In genomic region chr2:64359176-64359891, GRCh38 we compare ENCODE assay signal across 9 cellular contexts.
DNase-seq lines count a peak whose midpoint lies in the region; ATAC-seq, FAIRE-seq and TF ChIP-seq lines count a peak whose summit lies in the region.
"Had no signal": no experiment of that assay in that cellular context is flagged by ENCODE, and none has a peak within 500 bp of the region (broad histone marks: within the 10 kb centered on the region; RNA-seq: fewer than 3 reads in every experiment).

No MANE protein-coding gene starts in this region.

- H3K36me3 ChIP-seq in HEK293 (ENCODE audit: control insufficient read depth in 2 of 2, insufficient read depth in 1 of 2, low read length in 2 of 2) (no peaks in the 10 kb centered on the region), mucosa of rectum (ENCODE audit: control insufficient read depth in 2 of 2, insufficient read depth in 2 of 2, low read length in 2 of 2) (no peaks in the 10 kb centered on the region)

- H3K27me3 ChIP-seq in mucosa of rectum (ENCODE audit: control insufficient read depth in 2 of 2, insufficient read depth in 2 of 2, low read length in 2 of 2): no peaks in the 10 kb centered on the region

- CTCF ChIA-PET in HEK293 (lab: Yijun Ruan, JAX): interaction anchor here (0.6 to 1.4 kb wide), 5 partner anchors 13 to 292 kb away, joined by 3 to 7 read pairs (median 3); no protein-coding TSS in a partner anchor

- FAIRE-seq in GM19239 (lab: Jason Lieb, UNC): no peak

- peak; percentile 51 for ATAC-seq in GM18502 (IDR thresholded peaks at IDR 0.05; ENCODE audit: poor library complexity, unreplicated experiment)
- no peak for ATAC-seq in GM18907 (IDR thresholded peaks at IDR 0.05; ENCODE audit: unreplicated experiment)

- no peaks in the 10 kb centered on the region for H3K9me3 ChIP-seq in HEK293 (ENCODE audit: control insufficient read depth, insufficient read depth, low read depth, low read length)
- no peaks in the 10 kb centered on the region for H3K9me3 ChIP-seq in mucosa of rectum (ENCODE audit: control insufficient read depth in 2 of 2, low read length in 2 of 2)

- H3K4me3 ChIP-seq in HEK293 (ENCODE audit: low read depth, low read length) (no peak overlapping the region), mucosa of rectum (ENCODE audit: low read length in 2 of 2) (peak overlapping the region; percentile 32 to 34)

- peak overlapping the region in 1 of 2 donors; percentile 65 for H3K9ac ChIP-seq in mucosa of rectum (ENCODE audit: low read depth in 1 of 2, low read length in 2 of 2)

- POLR2A ChIA-PET in HEK293 (lab: Yijun Ruan, JAX): no interaction called here

- DNase-seq in RPMI7951 (ENCODE audit: low read depth) (peak; percentile 18), NCI-H510A treated with DMSO at 0.1 percent for 48 hours (lab: John Stamatoyannopoulos, UW) (no peak), DMS153 (lab: John Stamatoyannopoulos, UW) (no peak), GM19239 (ENCODE audit: insufficient read length, low spot score) (no peak)
- DNase-seq: DMS79 treated with DMSO at 0.1 percent for 48 hours had no signal

- H3K27ac ChIP-seq in HEK293 (ENCODE audit: extremely low read depth, low read depth, low read length): no peak overlapping the region
- peak overlapping the region; percentile 52 to 80 for H3K27ac ChIP-seq in mucosa of rectum (ENCODE audit: low read depth in 2 of 2, low read length in 2 of 2)

- no peak for TF ChIP-seq CTCF in HEK293 (tag by site-specific recombination; IDR thresholded peaks at IDR 0.05)

- no peaks in the 10 kb centered on the region for H3K4me1 ChIP-seq in HEK293 (ENCODE audit: control insufficient read depth, insufficient read depth, low read length)
- H3K4me1 ChIP-seq in mucosa of rectum (ENCODE audit: control insufficient read depth in 2 of 2, insufficient read depth in 2 of 2, low read length in 2 of 2): peaks cover 11 to 18% of the 10 kb centered on the region in 2 donors

TF ChIP-seq in HEK293, 187 proteins besides CTCF, POLR2A, EP300 and RAD21:
- TF ChIP-seq GLI2 (tag by site-specific recombination; IDR thresholded peaks at IDR 0.05; ENCODE audit: borderline replicate concordance, low read depth): no peak
- TF ChIP-seq ZSCAN18 (tag by site-specific recombination; IDR thresholded peaks at IDR 0.05): no peak
- 0 out of 2 replicates have a peak, but pooled peaks have one; percentile 23 for TF ChIP-seq ZFHX2 (tag by site-specific recombination; conservative IDR thresholded peaks at IDR 0.05)
